ENCODE assay signal across 18 cellular contexts in the genomic region with DNA sequence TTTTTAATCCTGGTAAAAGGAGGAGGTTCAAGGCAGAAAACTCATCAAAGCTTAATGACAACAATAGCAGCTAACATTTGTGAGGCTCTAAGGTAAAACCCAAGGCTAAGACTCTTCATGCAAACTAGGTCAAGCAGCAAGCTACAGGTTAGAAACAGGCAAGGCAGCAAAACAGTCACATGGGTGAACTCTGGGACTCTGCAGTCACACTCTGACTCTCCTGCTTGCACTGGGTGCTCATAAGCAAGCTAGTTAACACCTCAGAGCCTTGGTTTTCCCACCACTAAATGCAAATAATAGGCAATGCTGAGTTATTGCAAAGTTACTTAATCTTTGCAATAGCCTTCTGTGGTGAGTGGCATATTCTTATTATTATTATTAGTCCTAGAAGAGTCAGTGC. TPM values are rescaled to one million over a fixed set of nuclear protein-coding genes. Genes with fewer than 3 reads are reported as not detected.
"Had no signal": no experiment of that assay in that cellular context is flagged by ENCODE, and none has a peak within 500 bp of the region (broad histone marks: within the 10 kb centered on the region; RNA-seq: fewer than 3 reads in every experiment).

No MANE protein-coding gene starts in this region.

- H3K27me3 ChIP-seq: adrenal gland, cardiac muscle cell, suprapubic skin had no signal

- H3K27ac Mint-ChIP-seq: activated B cell treated with CpG ODN at 0.5 μM for 24 hours; activated CD4-positive, alpha-beta T cell treated with anti-CD3 and anti-CD28 coated beads, Interleukin-2, amount 10 ng/mL, durations not matched to agents 24 days and 14 days; activated naive CD4-positive, alpha-beta T cell treated with anti-CD3 and anti-CD28 coated beads, Interleukin-2, amount 50 U/mL, for 24 hours; nephron; stimulated activated naive CD8-positive, alpha-beta T cell treated with anti-CD3 and anti-CD28 coated beads, Interleukin-15, Interleukin-2, amounts not matched to agents 100 ng/mL and 50 ng/mL, for 24 hours had no signal

- H3K9me3 Mint-ChIP-seq: activated B cell treated with CpG ODN at 0.5 μM for 24 hours; activated CD4-positive, alpha-beta T cell treated with anti-CD3 and anti-CD28 coated beads, Interleukin-2, amount 10 ng/mL, durations not matched to agents 24 days and 14 days; activated naive CD4-positive, alpha-beta T cell treated with anti-CD3 and anti-CD28 coated beads, Interleukin-2, amount 50 U/mL, for 24 hours; nephron; stimulated activated naive CD8-positive, alpha-beta T cell treated with anti-CD3 and anti-CD28 coated beads, Interleukin-15, Interleukin-2, amounts not matched to agents 100 ng/mL and 50 ng/mL, for 24 hours had no signal

- DNase-seq: activated B cell treated with CpG ODN at 0.5 μM for 24 hours; activated CD4-positive, alpha-beta T cell treated with anti-CD3 and anti-CD28 coated beads, Interleukin-2, amount 10 ng/mL, durations not matched to agents 24 days and 14 days; activated effector memory CD4-positive, alpha-beta T cell treated with Interleukin-2 at 50 U/mL for 16 hours; activated T-cell treated with anti-CD3 and anti-CD28 coated beads, Interleukin-2, amount 50 U/mL, for 1 hour; adrenal gland; foreskin melanocyte; kidney glomerular epithelial cell; mesendoderm; psoas muscle; trophoblast cell had no signal

- H3K36me3 Mint-ChIP-seq: activated naive CD4-positive, alpha-beta T cell treated with anti-CD3 and anti-CD28 coated beads, Interleukin-2, amount 50 U/mL, for 24 hours had no signal

- H3K27me3 Mint-ChIP-seq: activated B cell treated with CpG ODN at 0.5 μM for 24 hours; activated CD4-positive, alpha-beta T cell treated with anti-CD3 and anti-CD28 coated beads, Interleukin-2, amount 10 ng/mL, durations not matched to agents 24 days and 14 days; activated naive CD4-positive, alpha-beta T cell treated with anti-CD3 and anti-CD28 coated beads, Interleukin-2, amount 50 U/mL, for 24 hours; stimulated activated naive CD8-positive, alpha-beta T cell treated with anti-CD3 and anti-CD28 coated beads, Interleukin-15, Interleukin-2, amounts not matched to agents 100 ng/mL and 50 ng/mL, for 24 hours had no signal

- H3K27ac ChIP-seq: adrenal gland, cardiac muscle cell, psoas muscle, suprapubic skin had no signal

- H3K36me3 ChIP-seq: adrenal gland, cardiac muscle cell had no signal

- ATAC-seq: psoas muscle, sciatic nerve had no signal

- H3K4me3 ChIP-seq: adrenal gland, cardiac muscle cell, psoas muscle, suprapubic skin had no signal

- H3K9me3 ChIP-seq: adrenal gland, psoas muscle, suprapubic skin had no signal

- H3K4me1 ChIP-seq: psoas muscle had no signal

- H3K4me3 Mint-ChIP-seq: activated B cell treated with CpG ODN at 0.5 μM for 24 hours; activated CD4-positive, alpha-beta T cell treated with anti-CD3 and anti-CD28 coated beads, Interleukin-2, amount 10 ng/mL, durations not matched to agents 24 days and 14 days; activated naive CD4-positive, alpha-beta T cell treated with anti-CD3 and anti-CD28 coated beads, Interleukin-2, amount 50 U/mL, for 24 hours; nephron; stimulated activated naive CD8-positive, alpha-beta T cell treated with anti-CD3 and anti-CD28 coated beads, Interleukin-15, Interleukin-2, amounts not matched to agents 100 ng/mL and 50 ng/mL, for 24 hours had no signal

RNA-seq across cellular contexts. Expression of a gene that starts 8.0 kb away (rescaled TPM):
- total RNA-seq: activated B cell treated with CpG ODN at 0.5 μM for 24 hours, cardiac muscle cell, endothelial cell of umbilical vein, fibroblast of lung had no signal
